Comparison of ENCODE assay signal across 14 cellular contexts in the genomic region with DNA sequence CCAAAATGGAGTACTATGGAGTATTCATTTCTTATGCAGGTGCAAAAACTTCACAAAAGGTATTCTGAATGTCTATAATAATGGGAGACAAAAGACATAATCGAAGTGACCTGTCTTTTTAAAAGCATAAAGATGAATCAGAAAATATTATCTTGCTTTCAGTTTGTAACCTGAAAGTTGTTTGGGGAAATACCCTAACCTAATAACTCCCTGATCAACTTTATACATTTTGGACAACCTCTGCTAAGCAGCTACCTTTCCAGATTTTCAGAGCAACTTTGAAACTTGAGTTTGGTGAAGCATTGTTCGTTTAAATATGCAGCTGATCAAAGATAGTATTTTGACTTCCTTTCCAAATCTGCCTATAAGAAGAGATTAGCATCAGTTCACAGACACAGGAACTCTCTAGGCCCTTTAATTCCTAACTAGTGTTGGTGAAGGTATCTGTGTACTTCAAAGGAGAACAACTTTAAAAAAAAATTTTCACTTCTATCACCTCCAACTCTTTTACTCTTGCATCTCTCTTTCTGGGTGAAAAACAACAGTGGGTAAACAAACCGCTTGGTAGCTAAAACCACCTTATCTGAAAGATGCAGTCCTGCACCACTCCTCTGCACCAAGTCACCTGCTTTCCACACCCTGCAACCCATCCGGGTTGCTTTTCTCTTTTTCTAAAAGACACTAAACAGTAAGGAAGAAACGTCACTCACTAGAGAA. TPM values are rescaled to one million over a fixed set of nuclear protein-coding genes. Genes with fewer than 3 reads are reported as not detected.
DNase-seq lines count a peak whose midpoint lies in the region; ATAC-seq and TF ChIP-seq lines count a peak whose summit lies in the region.
"Had no signal": no experiment of that assay in that cellular context is flagged by ENCODE, and none has a peak within 500 bp of the region (broad histone marks: within the 10 kb centered on the region; RNA-seq: fewer than 3 reads in every experiment).

No MANE protein-coding gene starts in this region.

- ATAC-seq in GM18498 (IDR thresholded peaks at IDR 0.05; ENCODE audit: unreplicated experiment) = peak; percentile 49
- peak; percentile 40 for ATAC-seq in GM21390 (IDR thresholded peaks at IDR 0.05; ENCODE audit: unreplicated experiment)
- no peak for ATAC-seq in GM21423 (IDR thresholded peaks at IDR 0.05; ENCODE audit: unreplicated experiment)
- ATAC-seq: esophagus mucosa had no signal

- peak overlapping the region in 1 of 5 donors; percentile 18 for H3K4me3 Mint-ChIP-seq in immature natural killer cell

- no peak for DNase-seq in Peyer's patch
- DNase-seq in immature natural killer cell = no peak
- no peak for DNase-seq in NCI-H69 (lab: John Stamatoyannopoulos, UW)
- DNase-seq in cardiac septum (ENCODE audit: low spot score) = no peak
- DNase-seq: GOT3, NCI-H1105 treated with DMSO at 0.1 percent for 48 hours, NCI-H510A, tibial artery had no signal

- H3K4me1 ChIP-seq in Peyer's patch = no peaks in the 10 kb centered on the region
- H3K4me1 ChIP-seq: tibial artery had no signal

- TF ChIP-seq CTCF in Peyer's patch (IDR thresholded peaks at IDR 0.05) = no peak

- intact Hi-C loops in cardiac septum (cut with DNase I) = no loop called here

- H3K4me1 Mint-ChIP-seq in immature natural killer cell = peaks cover 11% of the 10 kb centered on the region in 2 donors

- no peak overlapping the region for H3K4me3 ChIP-seq in Peyer's patch
- H3K4me3 ChIP-seq: tibial artery had no signal

- peaks cover 0 to 9% (median 0%) of the 10 kb centered on the region in 3 donors for H3K27me3 Mint-ChIP-seq in immature natural killer cell (ENCODE audit: low read depth in 3 of 3)

- no peaks in the 10 kb centered on the region for H3K36me3 ChIP-seq in Peyer's patch

- no peaks in the 10 kb centered on the region for H3K9me3 Mint-ChIP-seq in immature natural killer cell

- H3K27ac ChIP-seq in Peyer's patch = peak overlapping the region in 3 of 4 donors; percentile 6 to 37 (median 12)
- H3K27ac ChIP-seq: tibial artery had no signal

- no peak for TF ChIP-seq POLR2A in Peyer's patch (IDR thresholded peaks at IDR 0.05)

- peak overlapping the region; percentile 28 to 87 (median 71) for H3K27ac Mint-ChIP-seq in immature natural killer cell

- no peaks in the 10 kb centered on the region for H3K9me3 ChIP-seq in Peyer's patch
- H3K9me3 ChIP-seq: tibial artery had no signal

- H3K27me3 ChIP-seq in Peyer's patch = no peaks in the 10 kb centered on the region
- H3K27me3 ChIP-seq: tibial artery had no signal

- peaks cover 14 to 30% (median 29%) of the 10 kb centered on the region in 3 donors for H3K36me3 Mint-ChIP-seq in immature natural killer cell

RNA-seq across cellular contexts. Expression of a gene that starts 26.5 kb away (rescaled TPM):
- under 1 TPM in 1 of 4 donors, not detected in 3; 0.94 TPM for total RNA-seq in Peyer's patch
- under 1 TPM; 0.21 to 0.63 (median 0.37) TPM for polyA plus RNA-seq in immature natural killer cell
- not detected for total RNA-seq in cardiac septum
- total RNA-seq: esophagus mucosa, lower leg skin, skeletal muscle tissue had no signal
